19 cellular contexts compared by ENCODE assay signal in the genomic region with DNA sequence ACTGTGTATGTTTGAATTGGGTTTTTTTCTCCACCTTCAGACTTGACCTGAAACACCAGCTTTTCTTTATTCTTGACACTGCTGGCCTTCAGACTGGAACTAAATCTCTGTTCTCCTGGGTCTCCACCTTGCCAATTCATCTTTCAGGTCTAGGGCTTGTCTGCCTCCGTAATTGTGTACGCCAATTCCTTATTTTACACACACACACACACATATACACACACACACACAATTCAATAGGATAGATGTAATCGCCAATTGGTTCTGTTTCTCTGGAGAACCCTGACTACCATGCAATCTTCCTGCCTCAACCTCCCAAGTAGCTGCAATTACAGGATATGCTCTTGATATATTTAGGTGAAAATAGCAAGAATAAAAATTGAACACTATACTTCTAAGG. TPM values are rescaled to one million over a fixed set of nuclear protein-coding genes. Genes with fewer than 3 reads are reported as not detected.
DNase-seq lines count a peak whose midpoint lies in the region; ATAC-seq and TF ChIP-seq lines count a peak whose summit lies in the region.
"Had no signal": no experiment of that assay in that cellular context is flagged by ENCODE, and none has a peak within 500 bp of the region (broad histone marks: within the 10 kb centered on the region; RNA-seq: fewer than 3 reads in every experiment).

No MANE protein-coding gene starts in this region.

- ATAC-seq in activated CD8-positive, alpha-beta T cell treated with anti-CD3 and anti-CD28 coated beads, Interleukin-2, amount 10 ng/mL, durations not matched to agents 7 days and 5 days: no peak
- no peak for ATAC-seq in activated CD8-positive, alpha-beta T cell treated with anti-CD3 and anti-CD28 coated beads for 36 hours
- ATAC-seq in CD8-positive, alpha-beta T cell: no peak
- no peak for ATAC-seq in activated T-helper 17 cell treated with anti-CD3 and anti-CD28 coated beads, Interleukin-2, amount 50 U/mL, for 72 hours (replicated peaks)
- ATAC-seq: body of pancreas, HepG2 had no signal

- WGBS in mammary epithelial cell (ENCODE audit: low coverage, missing lambda C conversion rate): 56% methylated on average over 2 of the region's 3 CpGs

- peaks cover 1% of the 10 kb centered on the region for H3K36me3 Mint-ChIP-seq in activated CD8-positive, alpha-beta T cell treated with anti-CD3 and anti-CD28 coated beads, Interleukin-2, amount 10 ng/mL, durations not matched to agents 7 days and 5 days (ENCODE audit: low read depth)
- no peaks in the 10 kb centered on the region for H3K36me3 Mint-ChIP-seq in activated CD8-positive, alpha-beta T cell treated with anti-CD3 and anti-CD28 coated beads for 36 hours (ENCODE audit: low read depth)
- H3K36me3 Mint-ChIP-seq in CD8-positive, alpha-beta T cell: no peaks in the 10 kb centered on the region
- H3K36me3 Mint-ChIP-seq in activated T-helper 17 cell treated with anti-CD3 and anti-CD28 coated beads, Interleukin-2, amount 50 U/mL, for 72 hours (ENCODE audit: low read depth): no peaks in the 10 kb centered on the region

- H3K36me3 ChIP-seq in CD8-positive, alpha-beta T cell (ENCODE audit: insufficient read depth, low read length): no peaks in the 10 kb centered on the region
- H3K36me3 ChIP-seq in neutrophil (no peaks in the 10 kb centered on the region), mammary epithelial cell (ENCODE audit: insufficient read depth, low read length) (no peaks in the 10 kb centered on the region)
- H3K36me3 ChIP-seq: upper lobe of left lung had no signal

- no peak overlapping the region for H3K4me2 ChIP-seq in mammary epithelial cell (ENCODE audit: insufficient read depth, low read depth, low read length)

- H3K79me2 ChIP-seq in mammary epithelial cell (ENCODE audit: insufficient read depth, low read length): no peaks in the 10 kb centered on the region

- no peak overlapping the region for H3K4me3 ChIP-seq in CD8-positive, alpha-beta T cell (ENCODE audit: low read depth, low read length)
- H3K4me3 ChIP-seq in neutrophil (ENCODE audit: low read depth in 1 of 2, low read length in 1 of 2): peak overlapping the region in 1 of 2 experiments; percentile 47
- H3K4me3 ChIP-seq in mammary epithelial cell (replicated peaks in 1 of 3; ENCODE audit: insufficient read depth in 1 of 3, low read depth in 2 of 3, low read length in 3 of 3): no peak overlapping the region
- H3K4me3 ChIP-seq: body of pancreas, upper lobe of left lung had no signal

- H3K27me3 ChIP-seq in CD8-positive, alpha-beta T cell (ENCODE audit: insufficient read depth, low read length): no peaks in the 10 kb centered on the region
- H3K27me3 ChIP-seq in neutrophil (no peaks in the 10 kb centered on the region), mammary epithelial cell (ENCODE audit: insufficient read depth, low read length) (no peaks in the 10 kb centered on the region)
- H3K27me3 ChIP-seq: body of pancreas, upper lobe of left lung had no signal

- dilution Hi-C loops in mammary epithelial cell (cut with HindIII; ENCODE audit: low sequenced_read_pairs): no loop called here

- intact Hi-C loops in activated CD8-positive, alpha-beta T cell treated with anti-CD3 and anti-CD28 coated beads for 36 hours (cut with micrococcal nuclease): no loop called here
- intact Hi-C loops in CD8-positive, alpha-beta T cell (cut with DNase I, micrococcal nuclease): loop anchor here in 1 of 2 experiments (5.0 kb wide), 1 partner anchor 34 kb away; no protein-coding TSS in a partner anchor
- intact Hi-C loops in mammary epithelial cell (cut with micrococcal nuclease): no loop called here

- no TSS peak for BruUV-seq in mammary epithelial cell (replicated peaks; lab: Mats Ljungman, UMichigan)

- H3K4me3 Mint-ChIP-seq in activated CD8-positive, alpha-beta T cell treated with anti-CD3 and anti-CD28 coated beads, Interleukin-2, amount 10 ng/mL, durations not matched to agents 7 days and 5 days: peak overlapping the region; percentile 1
- H3K4me3 Mint-ChIP-seq in activated CD8-positive, alpha-beta T cell treated with anti-CD3 and anti-CD28 coated beads for 36 hours: no peak overlapping the region
- no peak overlapping the region for H3K4me3 Mint-ChIP-seq in CD8-positive, alpha-beta T cell
- H3K4me3 Mint-ChIP-seq in activated T-helper 17 cell treated with anti-CD3 and anti-CD28 coated beads, Interleukin-2, amount 50 U/mL, for 72 hours: peak overlapping the region; percentile 66
- H3K4me3 Mint-ChIP-seq: activated T-cell treated with anti-CD3 and anti-CD28 coated beads, Interleukin-2, amount 50 U/mL, for 4 hours; HFFc6 had no signal

- CTCF ChIA-PET in activated CD8-positive, alpha-beta T cell treated with anti-CD3 and anti-CD28 coated beads, Interleukin-2, amount 10 ng/mL, durations not matched to agents 7 days and 5 days (lab: Charles Lee): interaction anchor here (0.8 to 3.0 kb wide), 10 partner anchors 14 to 111 kb away, joined by 3 to 18 read pairs (median 4); no protein-coding TSS in a partner anchor
- CTCF ChIA-PET in activated CD8-positive, alpha-beta T cell treated with anti-CD3 and anti-CD28 coated beads for 36 hours (lab: Charles Lee): interaction anchor here (1.7 to 2.6 kb wide), 4 partner anchors 9 to 111 kb away, joined by 5 to 14 read pairs (median 8); no protein-coding TSS in a partner anchor
- CTCF ChIA-PET in CD8-positive, alpha-beta T cell (lab: Charles Lee): interaction anchor here (1.0 to 2.7 kb wide), 3 partner anchors 9 to 105 kb away, joined by 3 to 16 read pairs (median 4); no protein-coding TSS in a partner anchor
- CTCF ChIA-PET in mammary epithelial cell (lab: Charles Lee; ENCODE audit: low non-redundant PET): no interaction called here

- H3K9ac ChIP-seq in mammary epithelial cell (ENCODE audit: insufficient read depth, low read length): no peak overlapping the region

- H3K9me3 Mint-ChIP-seq in activated CD8-positive, alpha-beta T cell treated with anti-CD3 and anti-CD28 coated beads, Interleukin-2, amount 10 ng/mL, durations not matched to agents 7 days and 5 days (ENCODE audit: insufficient read depth): no peaks in the 10 kb centered on the region
- no peaks in the 10 kb centered on the region for H3K9me3 Mint-ChIP-seq in activated CD8-positive, alpha-beta T cell treated with anti-CD3 and anti-CD28 coated beads for 36 hours
- H3K9me3 Mint-ChIP-seq in CD8-positive, alpha-beta T cell: no peaks in the 10 kb centered on the region
- H3K9me3 Mint-ChIP-seq in activated T-helper 17 cell treated with anti-CD3 and anti-CD28 coated beads, Interleukin-2, amount 50 U/mL, for 72 hours: no peaks in the 10 kb centered on the region
- H3K9me3 Mint-ChIP-seq: activated T-cell treated with anti-CD3 and anti-CD28 coated beads, Interleukin-2, amount 50 U/mL, for 4 hours; HFFc6 had no signal

- POLR2A ChIA-PET in activated CD8-positive, alpha-beta T cell treated with anti-CD3 and anti-CD28 coated beads, Interleukin-2, amount 10 ng/mL, durations not matched to agents 7 days and 5 days (lab: Charles Lee): interaction anchor here (0.6 kb wide), 1 partner anchor 17 kb away, joined by 4 read pairs; no protein-coding TSS in a partner anchor
- POLR2A ChIA-PET in activated CD8-positive, alpha-beta T cell treated with anti-CD3 and anti-CD28 coated beads for 36 hours (lab: Charles Lee): interaction anchor here (1.0 kb wide), 1 partner anchor 111 kb away, joined by 3 read pairs; no protein-coding TSS in a partner anchor
- POLR2A ChIA-PET in CD8-positive, alpha-beta T cell (lab: Charles Lee): interaction anchor here (0.9 to 1.3 kb wide), 4 partner anchors 10 to 112 kb away, joined by 3 to 4 read pairs (median 4); no protein-coding TSS in a partner anchor

- DNase-seq in activated CD8-positive, alpha-beta T cell treated with anti-CD3 and anti-CD28 coated beads, Interleukin-2, amount 10 ng/mL, durations not matched to agents 7 days and 5 days: no peak
- no peak for DNase-seq in activated CD8-positive, alpha-beta T cell treated with anti-CD3 and anti-CD28 coated beads for 36 hours
- DNase-seq in CD8-positive, alpha-beta T cell: no peak
- DNase-seq in CD1c-positive myeloid dendritic cell (ENCODE audit: extremely low spot score): no peak
- no peak for DNase-seq in stimulated activated naive CD4-positive, alpha-beta T cell treated with Interleukin-2 at 50 U/mL for 16 hours (lab: John Stamatoyannopoulos, UW)
- DNase-seq in mammary epithelial cell: no peak
- DNase-seq: DMS 273 treated with DMSO at 0.1 percent for 48 hours, HFFc6, NCI-H1105, NCI-H2029, NCI-H69, T1000 had no signal

- peak overlapping the region; percentile 4 for H3K27ac ChIP-seq in CD8-positive, alpha-beta T cell (ENCODE audit: low read depth, low read length)
- H3K27ac ChIP-seq in neutrophil: peak overlapping the region; percentile 93
- H3K27ac ChIP-seq in mammary epithelial cell (ENCODE audit: insufficient read depth, low read depth, low read length): no peak overlapping the region
- H3K27ac ChIP-seq: body of pancreas, epithelial cell of prostate had no signal

- peaks cover 18% of the 10 kb centered on the region for H3K4me1 ChIP-seq in CD8-positive, alpha-beta T cell (ENCODE audit: insufficient read depth, low read length)
- peaks cover 53 to 57% of the 10 kb centered on the region in 2 experiments for H3K4me1 ChIP-seq in neutrophil (ENCODE audit: control insufficient read depth in 1 of 2, insufficient read depth in 1 of 2, low read depth in 1 of 2, low read length in 1 of 2)
- peaks cover 7% of the 10 kb centered on the region for H3K4me1 ChIP-seq in mammary epithelial cell (ENCODE audit: insufficient read depth, low read length)
- H3K4me1 ChIP-seq: body of pancreas had no signal

- no peaks in the 10 kb centered on the region for H4K20me1 ChIP-seq in mammary epithelial cell (ENCODE audit: insufficient read depth, low read length)

- peak overlapping the region; percentile 71 for H3K27ac Mint-ChIP-seq in activated CD8-positive, alpha-beta T cell treated with anti-CD3 and anti-CD28 coated beads, Interleukin-2, amount 10 ng/mL, durations not matched to agents 7 days and 5 days
- H3K27ac Mint-ChIP-seq in activated CD8-positive, alpha-beta T cell treated with anti-CD3 and anti-CD28 coated beads for 36 hours: no peak overlapping the region
- no peak overlapping the region for H3K27ac Mint-ChIP-seq in CD8-positive, alpha-beta T cell
- H3K27ac Mint-ChIP-seq in activated T-helper 17 cell treated with anti-CD3 and anti-CD28 coated beads, Interleukin-2, amount 50 U/mL, for 72 hours: peak overlapping the region; percentile 27
- H3K27ac Mint-ChIP-seq: HFFc6 had no signal

- peaks cover 50% of the 10 kb centered on the region for H3K4me1 Mint-ChIP-seq in activated CD8-positive, alpha-beta T cell treated with anti-CD3 and anti-CD28 coated beads, Interleukin-2, amount 10 ng/mL, durations not matched to agents 7 days and 5 days (ENCODE audit: low read depth)
- H3K4me1 Mint-ChIP-seq in activated CD8-positive, alpha-beta T cell treated with anti-CD3 and anti-CD28 coated beads for 36 hours (ENCODE audit: low read depth): peaks cover 26% of the 10 kb centered on the region
- peaks cover 28% of the 10 kb centered on the region for H3K4me1 Mint-ChIP-seq in CD8-positive, alpha-beta T cell (ENCODE audit: low read depth)
- peaks cover 27% of the 10 kb centered on the region for H3K4me1 Mint-ChIP-seq in activated T-helper 17 cell treated with anti-CD3 and anti-CD28 coated beads, Interleukin-2, amount 50 U/mL, for 72 hours

- H3K9me3 ChIP-seq in CD8-positive, alpha-beta T cell (ENCODE audit: low read length): no peaks in the 10 kb centered on the region
- no peaks in the 10 kb centered on the region for H3K9me3 ChIP-seq in neutrophil
- no peaks in the 10 kb centered on the region for H3K9me3 ChIP-seq in mammary epithelial cell (replicated peaks; ENCODE audit: insufficient read depth, low read length)
- H3K9me3 ChIP-seq: body of pancreas, upper lobe of left lung had no signal

- no peak for TF ChIP-seq CTCF in activated CD8-positive, alpha-beta T cell treated with anti-CD3 and anti-CD28 coated beads for 36 hours (IDR thresholded peaks at IDR 0.05)
- no peak for TF ChIP-seq CTCF in CD8-positive, alpha-beta T cell (IDR thresholded peaks at IDR 0.05)
- TF ChIP-seq CTCF in neutrophil (IDR thresholded peaks at IDR 0.05) (no peak), mammary epithelial cell (conservative IDR thresholded peaks at IDR 0.05 in 1 of 2, IDR thresholded peaks at IDR 0.05 in 1 of 2; ENCODE audit: extremely low read depth in 1 of 2, insufficient read depth in 1 of 2, low read depth in 1 of 2, low read length in 2 of 2) (no peak)

- peaks cover 8% of the 10 kb centered on the region for H3K27me3 Mint-ChIP-seq in activated CD8-positive, alpha-beta T cell treated with anti-CD3 and anti-CD28 coated beads, Interleukin-2, amount 10 ng/mL, durations not matched to agents 7 days and 5 days (ENCODE audit: low read depth)
- no peaks in the 10 kb centered on the region for H3K27me3 Mint-ChIP-seq in activated CD8-positive, alpha-beta T cell treated with anti-CD3 and anti-CD28 coated beads for 36 hours
- H3K27me3 Mint-ChIP-seq in CD8-positive, alpha-beta T cell (ENCODE audit: low read depth): no peaks in the 10 kb centered on the region
- no peaks in the 10 kb centered on the region for H3K27me3 Mint-ChIP-seq in activated T-helper 17 cell treated with anti-CD3 and anti-CD28 coated beads, Interleukin-2, amount 50 U/mL, for 72 hours

- H2AFZ ChIP-seq in mammary epithelial cell (ENCODE audit: low read depth, low read length): no peak overlapping the region

- in situ Hi-C loops in mammary epithelial cell (cut with MboI; ENCODE audit: low sequenced_read_pairs in 2 of 2): no loop called here

RNA-seq across cellular contexts. Expression of a gene that starts 6.7 kb away (rescaled TPM):
- 10 to 100 TPM; 31.2 to 33.2 TPM for total RNA-seq in activated CD8-positive, alpha-beta T cell treated with anti-CD3 and anti-CD28 coated beads, Interleukin-2, amount 10 ng/mL, durations not matched to agents 7 days and 5 days
- 10 to 100 TPM; 16.9 to 17.7 TPM for total RNA-seq in activated CD8-positive, alpha-beta T cell treated with anti-CD3 and anti-CD28 coated beads for 36 hours
- total RNA-seq in CD8-positive, alpha-beta T cell: 1 to 10 TPM; 6.6 to 9.4 TPM
- total RNA-seq in activated T-helper 17 cell treated with anti-CD3 and anti-CD28 coated beads, Interleukin-2, amount 50 U/mL, for 72 hours: 10 to 100 TPM; 18.4 to 27.2 TPM
- total RNA-seq in mammary epithelial cell: 100 to 1,000 TPM; 136 to 172 TPM
- polyA plus RNA-seq in mammary epithelial cell: 70.9 TPM
- polyA minus RNA-seq in mammary epithelial cell: 222 TPM

Comparison
In these comparisons a context has a peak if more than half of its experiments do, and no peak if none do; other contexts are left out.
1. H3K27ac Mint-ChIP-seq: peak in activated CD8-positive, alpha-beta T cell treated with anti-CD3 and anti-CD28 coated beads, Interleukin-2, amount 10 ng/mL, durations not matched to agents 7 days and 5 days (single experiment) and activated T-helper 17 cell treated with anti-CD3 and anti-CD28 coated beads, Interleukin-2, amount 50 U/mL, for 72 hours (single experiment); none in activated CD8-positive, alpha-beta T cell treated with anti-CD3 and anti-CD28 coated beads for 36 hours (single experiment) and CD8-positive, alpha-beta T cell (single experiment).
2. H3K4me3 Mint-ChIP-seq: peak in activated CD8-positive, alpha-beta T cell treated with anti-CD3 and anti-CD28 coated beads, Interleukin-2, amount 10 ng/mL, durations not matched to agents 7 days and 5 days (single experiment) and activated T-helper 17 cell treated with anti-CD3 and anti-CD28 coated beads, Interleukin-2, amount 50 U/mL, for 72 hours (single experiment); none in activated CD8-positive, alpha-beta T cell treated with anti-CD3 and anti-CD28 coated beads for 36 hours (single experiment) and CD8-positive, alpha-beta T cell (single experiment).
3. RNA of a gene that starts 6.7 kb away (total RNA-seq): 136 to 172 TPM in mammary epithelial cell; 31.2 to 33.2 TPM in activated CD8-positive, alpha-beta T cell treated with anti-CD3 and anti-CD28 coated beads, Interleukin-2, amount 10 ng/mL, durations not matched to agents 7 days and 5 days, 18.4 to 27.2 TPM in activated T-helper 17 cell treated with anti-CD3 and anti-CD28 coated beads, Interleukin-2, amount 50 U/mL, for 72 hours, 16.9 to 17.7 TPM in activated CD8-positive, alpha-beta T cell treated with anti-CD3 and anti-CD28 coated beads for 36 hours and 6.6 to 9.4 TPM in CD8-positive, alpha-beta T cell; every median in the first group is over 4 times any median in the second.